Comparison of ENCODE assay signal across 1 cellular context in the genomic region with DNA sequence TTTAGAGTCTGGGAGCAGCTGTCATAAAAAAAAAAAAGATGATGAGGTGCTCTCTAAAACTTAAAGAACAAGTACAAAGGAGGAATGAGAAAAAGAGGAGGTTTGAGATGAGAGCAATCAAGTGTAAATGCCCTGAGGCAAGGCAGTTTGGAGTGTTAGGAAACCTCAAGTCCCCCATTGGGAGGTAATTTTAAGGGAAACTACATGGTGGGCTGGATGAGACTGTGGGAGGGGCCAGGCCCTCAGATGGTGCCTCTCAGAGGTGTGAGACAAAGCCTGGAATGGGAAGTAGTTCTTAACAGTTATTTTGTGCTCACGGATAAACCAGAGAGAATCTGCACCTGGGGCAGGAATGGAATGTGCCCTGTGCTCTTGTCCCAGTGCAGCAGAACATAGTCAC.
TF ChIP-seq lines count a peak whose summit lies in the region.

No MANE protein-coding gene starts in this region.

TF ChIP-seq in WTC11, 78 proteins besides CTCF, POLR2A, EP300 and RAD21 (continued from another document):
- TF ChIP-seq TP53 (CRISPR knock-in tag; IDR thresholded peaks at IDR 0.05) = no peak
- no peak for TF ChIP-seq TEAD1 (CRISPR knock-in tag; IDR thresholded peaks at IDR 0.05)
- TF ChIP-seq TCF7 (CRISPR knock-in tag; IDR thresholded peaks at IDR 0.05; ENCODE audit: low read depth) = no peak
- TF ChIP-seq NR2C2 (CRISPR knock-in tag; IDR thresholded peaks at IDR 0.05) = no peak
- TF ChIP-seq, protein P1, sequence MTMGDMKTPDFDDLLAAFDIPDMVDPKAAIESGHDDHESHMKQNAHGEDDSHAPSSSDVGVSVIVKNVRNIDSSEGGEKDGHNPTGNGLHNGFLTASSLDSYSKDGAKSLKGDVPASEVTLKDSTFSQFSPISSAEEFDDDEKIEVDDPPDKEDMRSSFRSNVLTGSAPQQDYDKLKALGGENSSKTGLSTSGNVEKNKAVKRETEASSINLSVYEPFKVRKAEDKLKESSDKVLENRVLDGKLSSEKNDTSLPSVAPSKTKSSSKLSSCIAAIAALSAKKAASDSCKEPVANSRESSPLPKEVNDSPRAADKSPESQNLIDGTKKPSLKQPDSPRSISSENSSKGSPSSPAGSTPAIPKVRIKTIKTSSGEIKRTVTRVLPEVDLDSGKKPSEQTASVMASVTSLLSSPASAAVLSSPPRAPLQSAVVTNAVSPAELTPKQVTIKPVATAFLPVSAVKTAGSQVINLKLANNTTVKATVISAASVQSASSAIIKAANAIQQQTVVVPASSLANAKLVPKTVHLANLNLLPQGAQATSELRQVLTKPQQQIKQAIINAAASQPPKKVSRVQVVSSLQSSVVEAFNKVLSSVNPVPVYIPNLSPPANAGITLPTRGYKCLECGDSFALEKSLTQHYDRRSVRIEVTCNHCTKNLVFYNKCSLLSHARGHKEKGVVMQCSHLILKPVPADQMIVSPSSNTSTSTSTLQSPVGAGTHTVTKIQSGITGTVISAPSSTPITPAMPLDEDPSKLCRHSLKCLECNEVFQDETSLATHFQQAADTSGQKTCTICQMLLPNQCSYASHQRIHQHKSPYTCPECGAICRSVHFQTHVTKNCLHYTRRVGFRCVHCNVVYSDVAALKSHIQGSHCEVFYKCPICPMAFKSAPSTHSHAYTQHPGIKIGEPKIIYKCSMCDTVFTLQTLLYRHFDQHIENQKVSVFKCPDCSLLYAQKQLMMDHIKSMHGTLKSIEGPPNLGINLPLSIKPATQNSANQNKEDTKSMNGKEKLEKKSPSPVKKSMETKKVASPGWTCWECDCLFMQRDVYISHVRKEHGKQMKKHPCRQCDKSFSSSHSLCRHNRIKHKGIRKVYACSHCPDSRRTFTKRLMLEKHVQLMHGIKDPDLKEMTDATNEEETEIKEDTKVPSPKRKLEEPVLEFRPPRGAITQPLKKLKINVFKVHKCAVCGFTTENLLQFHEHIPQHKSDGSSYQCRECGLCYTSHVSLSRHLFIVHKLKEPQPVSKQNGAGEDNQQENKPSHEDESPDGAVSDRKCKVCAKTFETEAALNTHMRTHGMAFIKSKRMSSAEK (CRISPR knock-in tag; IDR thresholded peaks at IDR 0.05; ENCODE audit: borderline replicate concordance) = no peak
- TF ChIP-seq ZNF423 (CRISPR knock-in tag; IDR thresholded peaks at IDR 0.05) = no peak
- TF ChIP-seq, protein P2, sequence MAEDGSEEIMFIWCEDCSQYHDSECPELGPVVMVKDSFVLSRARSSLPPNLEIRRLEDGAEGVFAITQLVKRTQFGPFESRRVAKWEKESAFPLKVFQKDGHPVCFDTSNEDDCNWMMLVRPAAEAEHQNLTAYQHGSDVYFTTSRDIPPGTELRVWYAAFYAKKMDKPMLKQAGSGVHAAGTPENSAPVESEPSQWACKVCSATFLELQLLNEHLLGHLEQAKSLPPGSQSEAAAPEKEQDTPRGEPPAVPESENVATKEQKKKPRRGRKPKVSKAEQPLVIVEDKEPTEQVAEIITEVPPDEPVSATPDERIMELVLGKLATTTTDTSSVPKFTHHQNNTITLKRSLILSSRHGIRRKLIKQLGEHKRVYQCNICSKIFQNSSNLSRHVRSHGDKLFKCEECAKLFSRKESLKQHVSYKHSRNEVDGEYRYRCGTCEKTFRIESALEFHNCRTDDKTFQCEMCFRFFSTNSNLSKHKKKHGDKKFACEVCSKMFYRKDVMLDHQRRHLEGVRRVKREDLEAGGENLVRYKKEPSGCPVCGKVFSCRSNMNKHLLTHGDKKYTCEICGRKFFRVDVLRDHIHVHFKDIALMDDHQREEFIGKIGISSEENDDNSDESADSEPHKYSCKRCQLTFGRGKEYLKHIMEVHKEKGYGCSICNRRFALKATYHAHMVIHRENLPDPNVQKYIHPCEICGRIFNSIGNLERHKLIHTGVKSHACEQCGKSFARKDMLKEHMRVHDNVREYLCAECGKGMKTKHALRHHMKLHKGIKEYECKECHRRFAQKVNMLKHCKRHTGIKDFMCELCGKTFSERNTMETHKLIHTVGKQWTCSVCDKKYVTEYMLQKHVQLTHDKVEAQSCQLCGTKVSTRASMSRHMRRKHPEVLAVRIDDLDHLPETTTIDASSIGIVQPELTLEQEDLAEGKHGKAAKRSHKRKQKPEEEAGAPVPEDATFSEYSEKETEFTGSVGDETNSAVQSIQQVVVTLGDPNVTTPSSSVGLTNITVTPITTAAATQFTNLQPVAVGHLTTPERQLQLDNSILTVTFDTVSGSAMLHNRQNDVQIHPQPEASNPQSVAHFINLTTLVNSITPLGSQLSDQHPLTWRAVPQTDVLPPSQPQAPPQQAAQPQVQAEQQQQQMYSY (CRISPR knock-in tag; IDR thresholded peaks at IDR 0.05) = no peak
- TF ChIP-seq ZNF232 (CRISPR knock-in tag; IDR thresholded peaks at IDR 0.05) = no peak
- TF ChIP-seq, protein P3, sequence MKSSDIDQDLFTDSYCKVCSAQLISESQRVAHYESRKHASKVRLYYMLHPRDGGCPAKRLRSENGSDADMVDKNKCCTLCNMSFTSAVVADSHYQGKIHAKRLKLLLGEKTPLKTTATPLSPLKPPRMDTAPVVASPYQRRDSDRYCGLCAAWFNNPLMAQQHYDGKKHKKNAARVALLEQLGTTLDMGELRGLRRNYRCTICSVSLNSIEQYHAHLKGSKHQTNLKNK (CRISPR knock-in tag; IDR thresholded peaks at IDR 0.05) = no peak
- TF ChIP-seq IRF2 (CRISPR knock-in tag; IDR thresholded peaks at IDR 0.05; ENCODE audit: borderline replicate concordance, low read depth) = no peak
- no peak for TF ChIP-seq EMX1 (CRISPR knock-in tag; IDR thresholded peaks at IDR 0.05)
